1 cellular context compared by ENCODE assay signal in the genomic region with DNA sequence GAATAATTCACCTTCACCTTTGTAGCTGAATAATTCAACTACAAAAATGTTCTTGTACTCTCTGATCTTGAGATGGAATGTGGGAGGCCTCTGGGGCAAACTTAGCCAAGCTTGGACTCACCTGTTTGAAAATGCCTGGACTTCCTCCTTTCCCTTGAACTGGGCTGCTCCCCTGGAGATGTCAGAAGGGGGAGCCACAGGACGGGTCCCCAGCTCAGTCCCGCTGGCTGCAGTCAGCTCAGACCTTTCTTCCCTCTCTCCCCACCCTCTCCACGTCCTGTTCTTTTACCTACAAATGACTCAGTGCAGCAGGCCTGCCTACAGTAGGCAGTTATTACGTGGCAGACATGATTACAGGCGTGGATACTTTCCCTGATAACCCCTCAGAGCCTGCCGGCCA.
TF ChIP-seq lines count a peak whose summit lies in the region.

No MANE protein-coding gene starts in this region.

TF ChIP-seq in HCT116, 20 proteins besides CTCF, POLR2A, EP300 and RAD21:
- TF ChIP-seq ELF1 (IDR thresholded peaks at IDR 0.05; ENCODE audit: borderline replicate concordance, low read depth) (no peak), ZNF274 (IDR thresholded peaks at IDR 0.05; ENCODE audit: low read depth, low read length) (no peak), EGR1 (IDR thresholded peaks at IDR 0.05; ENCODE audit: low read depth) (no peak), SIN3A (IDR thresholded peaks at IDR 0.05; ENCODE audit: low read depth) (no peak), YY1 (IDR thresholded peaks at IDR 0.05; ENCODE audit: extremely low read depth, insufficient replicate concordance, low read depth, low read length) (no peak), CEBPB (IDR thresholded peaks at IDR 0.05; ENCODE audit: low read depth) (no peak), SRF (IDR thresholded peaks at IDR 0.05; ENCODE audit: low read depth) (no peak), EZH2phosphoT487 (IDR thresholded peaks at IDR 0.05; ENCODE audit: borderline replicate concordance) (no peak), JUND (IDR thresholded peaks at IDR 0.05) (no peak), EZH2 (IDR thresholded peaks at IDR 0.05) (no peak), CBX3 (IDR thresholded peaks at IDR 0.05; ENCODE audit: low read depth) (no peak), POLR2AphosphoS5 (IDR thresholded peaks at IDR 0.05; ENCODE audit: low read depth, low read length) (no peak), FOSL1 (IDR thresholded peaks at IDR 0.05; ENCODE audit: low read depth) (no peak), SP1 (IDR thresholded peaks at IDR 0.05; ENCODE audit: low read depth) (no peak)
- TF ChIP-seq, protein P1, sequence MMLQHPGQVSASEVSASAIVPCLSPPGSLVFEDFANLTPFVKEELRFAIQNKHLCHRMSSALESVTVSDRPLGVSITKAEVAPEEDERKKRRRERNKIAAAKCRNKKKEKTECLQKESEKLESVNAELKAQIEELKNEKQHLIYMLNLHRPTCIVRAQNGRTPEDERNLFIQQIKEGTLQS (IDR thresholded peaks at IDR 0.05): no peak
